ENCODE assay signal across 8 cellular contexts in the genomic region with DNA sequence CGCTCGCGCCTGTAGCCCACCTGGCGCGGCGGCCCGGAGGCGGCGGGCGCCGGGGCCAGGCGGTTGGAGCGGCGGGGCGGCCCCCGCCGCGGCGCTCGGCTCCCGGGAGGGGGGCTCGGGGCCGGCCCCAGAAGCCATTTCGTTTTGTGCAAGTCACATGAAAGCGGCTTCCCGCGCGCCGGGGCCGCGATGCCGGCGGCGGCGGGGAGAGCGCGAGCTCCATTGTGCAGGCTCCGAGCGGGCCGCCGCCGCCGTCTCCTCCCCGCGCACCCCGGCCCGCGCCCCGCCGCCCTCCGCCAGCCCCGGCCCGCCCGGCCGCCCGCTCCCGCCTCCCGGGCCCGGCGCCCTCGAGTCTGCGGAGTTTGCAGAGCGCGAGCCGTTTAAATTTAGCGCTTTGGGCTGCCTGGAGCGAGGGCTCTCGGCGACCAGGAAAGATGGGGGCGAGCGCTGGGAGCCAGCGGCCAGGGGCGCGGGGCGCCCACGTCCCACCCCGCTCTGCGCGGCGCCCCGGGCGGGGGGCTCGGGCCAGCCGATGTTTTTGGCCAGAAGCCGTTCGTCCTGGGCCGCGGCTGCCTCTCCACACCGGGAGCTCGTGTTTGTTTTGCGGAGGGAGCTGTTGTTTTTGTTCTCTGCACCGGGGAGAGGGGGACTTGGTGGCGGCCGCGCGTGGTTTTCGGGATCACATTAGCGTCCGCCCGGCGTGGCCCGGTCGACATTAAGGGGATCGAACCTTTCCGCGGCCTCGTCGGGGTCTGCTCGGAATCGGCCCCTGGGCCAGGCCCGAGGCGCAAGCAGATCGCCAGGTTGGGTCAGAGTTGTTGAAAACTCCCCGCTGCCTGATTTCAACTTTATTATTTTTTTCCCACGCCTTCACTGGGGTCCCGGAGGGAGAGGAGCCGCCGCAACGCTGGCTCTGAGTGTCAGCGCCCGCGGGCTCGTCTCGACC. TPM values are rescaled to one million over a fixed set of nuclear protein-coding genes. Genes with fewer than 3 reads are reported as not detected.
DNase-seq lines count a peak whose midpoint lies in the region; ATAC-seq and TF ChIP-seq lines count a peak whose summit lies in the region.

No MANE protein-coding gene starts in this region.

- DNase-seq in DND-41 (peak; percentile 68), foreskin keratinocyte (no peak), GF-D8 (lab: John Stamatoyannopoulos, UW) (no peak)
- DNase-seq in activated T-helper 1 cell treated with anti-CD3 and anti-CD28 coated beads, Interleukin-12 subunit alpha, Interleukin-12 subunit beta, Interleukin-2, Interleukin-4 antibody, amounts not matched to agents 30 ng/mL and 10 ng/mL and 1 ng/mL, durations not matched to agents 14 hours and 24 hours and 36 hours (ENCODE audit: low spot score) = peak; percentile 31
- DNase-seq in activated CD4-positive, CD25-positive, alpha-beta regulatory T cell (lab: John Stamatoyannopoulos, UW) = no peak

- H2AFZ ChIP-seq in DND-41 (ENCODE audit: low read depth, low read length) (peak overlapping the region; percentile 64), neural cell (ENCODE audit: low read depth, low read length) (peak overlapping the region; percentile 4)

- H3K4me1 Mint-ChIP-seq in IgD-negative memory B cell = peaks cover 20 to 29% (median 25%) of the 10 kb centered on the region in 3 donors
- peaks cover 13% of the 10 kb centered on the region for H3K4me1 Mint-ChIP-seq in activated T-helper 1 cell treated with anti-CD3 and anti-CD28 coated beads, Interleukin-12 subunit alpha, Interleukin-12 subunit beta, Interleukin-2, Interleukin-4 antibody, amounts not matched to agents 30 ng/mL and 10 ng/mL and 1 ng/mL, durations not matched to agents 14 hours and 24 hours and 36 hours (ENCODE audit: low read depth)

- H4K20me1 ChIP-seq in DND-41 (ENCODE audit: insufficient read depth, low read length) (peaks cover 31% of the 10 kb centered on the region), neural cell (ENCODE audit: insufficient read depth) (peaks cover 5% of the 10 kb centered on the region)

- H3K9me2 ChIP-seq in neural cell (ENCODE audit: insufficient read depth, low read length) = no peaks in the 10 kb centered on the region

- peak overlapping the region; percentile 86 to 98 (median 93) for H3K4me3 Mint-ChIP-seq in IgD-negative memory B cell
- peak overlapping the region; percentile 76 for H3K4me3 Mint-ChIP-seq in activated T-helper 1 cell treated with anti-CD3 and anti-CD28 coated beads, Interleukin-12 subunit alpha, Interleukin-12 subunit beta, Interleukin-2, Interleukin-4 antibody, amounts not matched to agents 30 ng/mL and 10 ng/mL and 1 ng/mL, durations not matched to agents 14 hours and 24 hours and 36 hours

- H3F3A ChIP-seq in neural cell (ENCODE audit: insufficient read depth, low read length, poor library complexity, severe bottlenecking) = no peaks in the 10 kb centered on the region

- H3K27ac ChIP-seq in DND-41 (ENCODE audit: low read length) = peak overlapping the region; percentile 88
- peak overlapping the region; percentile 68 for H3K27ac ChIP-seq in foreskin keratinocyte
- H3K27ac ChIP-seq in neural cell (ENCODE audit: low read length) = peak overlapping the region; percentile 51

- H3K9me3 ChIP-seq in DND-41 (ENCODE audit: insufficient read depth, low read length, severe bottlenecking) (no peaks in the 10 kb centered on the region), neural cell (ENCODE audit: low read length) (no peaks in the 10 kb centered on the region)

- H3K4me1 ChIP-seq in DND-41 (ENCODE audit: insufficient read depth, low read length) (peaks cover 67% of the 10 kb centered on the region), foreskin keratinocyte (peaks cover 8% of the 10 kb centered on the region)

- ATAC-seq in DND-41 (ENCODE audit: insufficient read depth, low read depth) = peak; percentile 32
- no peak for ATAC-seq in foreskin keratinocyte
- no peak for ATAC-seq in HG02610 (IDR thresholded peaks at IDR 0.05; ENCODE audit: unreplicated experiment)

- H3K27me3 Mint-ChIP-seq in IgD-negative memory B cell = peaks cover 11% of the 10 kb centered on the region
- H3K27me3 Mint-ChIP-seq in activated T-helper 1 cell treated with anti-CD3 and anti-CD28 coated beads, Interleukin-12 subunit alpha, Interleukin-12 subunit beta, Interleukin-2, Interleukin-4 antibody, amounts not matched to agents 30 ng/mL and 10 ng/mL and 1 ng/mL, durations not matched to agents 14 hours and 24 hours and 36 hours (ENCODE audit: insufficient read depth) = peaks cover 32% of the 10 kb centered on the region

- TF ChIP-seq RAD21 in neural cell (conservative IDR thresholded peaks at IDR 0.05) = no peak

- peaks cover 8% of the 10 kb centered on the region; the same call in 1 of the 2 replicates for H3K36me3 ChIP-seq in DND-41 (ENCODE audit: insufficient read depth, low read length)
- H3K36me3 ChIP-seq in neural cell (ENCODE audit: insufficient read depth, low read length) = no peaks in the 10 kb centered on the region

- H3K4me2 ChIP-seq in DND-41 (ENCODE audit: insufficient read depth, low read length) (peak overlapping the region; percentile 96), neural cell (ENCODE audit: low read length) (peak overlapping the region; percentile 69)

- peaks cover 8% of the 10 kb centered on the region for H3K36me3 Mint-ChIP-seq in IgD-negative memory B cell
- H3K36me3 Mint-ChIP-seq in activated T-helper 1 cell treated with anti-CD3 and anti-CD28 coated beads, Interleukin-12 subunit alpha, Interleukin-12 subunit beta, Interleukin-2, Interleukin-4 antibody, amounts not matched to agents 30 ng/mL and 10 ng/mL and 1 ng/mL, durations not matched to agents 14 hours and 24 hours and 36 hours (ENCODE audit: low read depth) = peaks cover 4% of the 10 kb centered on the region

- no peak for TF ChIP-seq EP300 in neural cell (conservative IDR thresholded peaks at IDR 0.05; ENCODE audit: poor library complexity, severe bottlenecking)

- TF ChIP-seq CTCF in DND-41 (IDR thresholded peaks at IDR 0.05; ENCODE audit: borderline replicate concordance, extremely low read depth, low read length, poor library complexity, severe bottlenecking) (no peak), foreskin keratinocyte (conservative IDR thresholded peaks at IDR 0.05) (no peak), neural cell (IDR thresholded peaks at IDR 0.05; ENCODE audit: poor library complexity, severe bottlenecking) (no peak)

- intact Hi-C loops in activated T-helper 1 cell treated with anti-CD3 and anti-CD28 coated beads, Interleukin-12 subunit alpha, Interleukin-12 subunit beta, Interleukin-2, Interleukin-4 antibody, amounts not matched to agents 30 ng/mL and 10 ng/mL and 1 ng/mL, durations not matched to agents 14 hours and 24 hours and 36 hours (cut with micrococcal nuclease) = loop anchor here (1.0 to 5.0 kb wide), 3 partner anchors 30 to 104 kb away; a partner anchor contains a TSS

- H3K79me2 ChIP-seq in DND-41 (ENCODE audit: insufficient read depth, low read length) (peaks cover 86% of the 10 kb centered on the region), neural cell (replicated peaks; ENCODE audit: insufficient read depth, low read length) (peaks cover 46% of the 10 kb centered on the region)

- H3K9ac ChIP-seq in DND-41 (ENCODE audit: low read depth, low read length) = peak overlapping the region; percentile 95
- peak overlapping the region; percentile 72 for H3K9ac ChIP-seq in neural cell (ENCODE audit: low read length)

- H3K27me3 ChIP-seq in DND-41 (ENCODE audit: insufficient read depth, low read length, poor library complexity) (no peaks in the 10 kb centered on the region), foreskin keratinocyte (no peaks in the 10 kb centered on the region), neural cell (ENCODE audit: insufficient read depth, low read depth, low read length) (no peaks in the 10 kb centered on the region)

- peak overlapping the region in 2 of 3 donors; percentile 90 to 95 for H3K27ac Mint-ChIP-seq in IgD-negative memory B cell
- H3K27ac Mint-ChIP-seq in activated T-helper 1 cell treated with anti-CD3 and anti-CD28 coated beads, Interleukin-12 subunit alpha, Interleukin-12 subunit beta, Interleukin-2, Interleukin-4 antibody, amounts not matched to agents 30 ng/mL and 10 ng/mL and 1 ng/mL, durations not matched to agents 14 hours and 24 hours and 36 hours = peak overlapping the region; percentile 65

- H3K4me3 ChIP-seq in DND-41 (ENCODE audit: low read depth in 1 of 2, low read length in 2 of 2) (peak overlapping the region; percentile 81 to 83), neural cell (ENCODE audit: low read length) (peak overlapping the region; percentile 89)

- peaks cover 0 to 5% (median 4%) of the 10 kb centered on the region in 3 donors for H3K9me3 Mint-ChIP-seq in IgD-negative memory B cell
- H3K9me3 Mint-ChIP-seq in activated T-helper 1 cell treated with anti-CD3 and anti-CD28 coated beads, Interleukin-12 subunit alpha, Interleukin-12 subunit beta, Interleukin-2, Interleukin-4 antibody, amounts not matched to agents 30 ng/mL and 10 ng/mL and 1 ng/mL, durations not matched to agents 14 hours and 24 hours and 36 hours = peaks cover 10% of the 10 kb centered on the region

TF ChIP-seq in neural cell, 6 proteins besides CTCF, POLR2A, EP300 and RAD21:
- TF ChIP-seq MXI1 (conservative IDR thresholded peaks at IDR 0.05; ENCODE audit: poor library complexity, severe bottlenecking) (peak; percentile 38), POLR2AphosphoS5 (IDR thresholded peaks at IDR 0.05) (no peak)

RNA-seq across cellular contexts. Expression of a gene that starts 1.0 kb away (rescaled TPM):
- polyA plus RNA-seq in IgD-negative memory B cell (18.7 TPM), foreskin keratinocyte (5.4 and 7.8 TPM in 2 replicates), neural cell (51.3 and 65.6 TPM in 2 replicates)
- total RNA-seq in activated T-helper 1 cell treated with anti-CD3 and anti-CD28 coated beads, Interleukin-12 subunit alpha, Interleukin-12 subunit beta, Interleukin-2, Interleukin-4 antibody, amounts not matched to agents 30 ng/mL and 10 ng/mL and 1 ng/mL, durations not matched to agents 14 hours and 24 hours and 36 hours = 9.7 and 13.0 TPM in 2 replicates
- total RNA-seq in foreskin keratinocyte = 18.2 and 23.2 TPM in 2 replicates
- polyA minus RNA-seq in neural cell = 85.5 and 88.6 TPM in 2 replicates

RNA-seq across cellular contexts. Expression of a gene that starts 55.9 kb away (rescaled TPM):
- 17.5 TPM for polyA plus RNA-seq in IgD-negative memory B cell
- total RNA-seq in activated T-helper 1 cell treated with anti-CD3 and anti-CD28 coated beads, Interleukin-12 subunit alpha, Interleukin-12 subunit beta, Interleukin-2, Interleukin-4 antibody, amounts not matched to agents 30 ng/mL and 10 ng/mL and 1 ng/mL, durations not matched to agents 14 hours and 24 hours and 36 hours = 59.0 and 62.1 TPM in 2 replicates
- 19.2 and 24.2 TPM in 2 replicates for total RNA-seq in foreskin keratinocyte
- 12.5 and 13.5 TPM in 2 replicates for polyA plus RNA-seq in foreskin keratinocyte
- 9.2 and 10.1 TPM in 2 replicates for polyA plus RNA-seq in neural cell
- 13.6 and 14.8 TPM in 2 replicates for polyA minus RNA-seq in neural cell

Comparison
In these comparisons a context has a peak if more than half of its experiments do, and no peak if none do; other contexts are left out.
1. DNase-seq: peak in DND-41 (single experiment) and activated T-helper 1 cell treated with anti-CD3 and anti-CD28 coated beads, Interleukin-12 subunit alpha, Interleukin-12 subunit beta, Interleukin-2, Interleukin-4 antibody, amounts not matched to agents 30 ng/mL and 10 ng/mL and 1 ng/mL, durations not matched to agents 14 hours and 24 hours and 36 hours (single experiment); none in foreskin keratinocyte (0 of 2), GF-D8 (single experiment) and activated CD4-positive, CD25-positive, alpha-beta regulatory T cell (0 of 4).
2. Peak in every context shown above with its lines, with median percentiles within 50 percentile points of each other: H3K27ac ChIP-seq.